Comparison of ENCODE assay signal across 8 cellular contexts in the genomic region with DNA sequence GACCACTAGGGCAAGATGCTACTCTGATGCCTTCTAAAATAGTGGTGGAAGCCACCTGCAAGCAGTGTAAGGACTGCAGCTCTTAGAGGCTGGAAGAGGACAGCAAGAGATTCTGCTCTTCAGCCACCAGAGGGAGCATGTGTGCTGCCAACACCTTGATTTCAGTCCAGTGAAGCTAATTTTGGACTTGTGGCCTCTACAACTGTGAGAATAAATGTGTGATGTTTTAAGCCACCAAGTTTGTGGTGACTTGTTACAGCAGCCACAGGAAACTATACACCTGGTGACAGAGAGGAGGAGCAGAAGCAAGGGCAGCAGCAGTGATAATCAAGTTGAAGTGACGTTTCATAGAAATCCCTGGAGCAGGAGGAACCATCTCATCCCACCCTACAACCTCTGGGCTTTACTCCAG. TPM values are rescaled to one million over a fixed set of nuclear protein-coding genes. Genes with fewer than 3 reads are reported as not detected.
DNase-seq lines count a peak whose midpoint lies in the region; ATAC-seq, FAIRE-seq and TF ChIP-seq lines count a peak whose summit lies in the region.

No MANE protein-coding gene starts in this region.

- H3K9me3 ChIP-seq in body of pancreas, result no peaks in the 10 kb centered on the region

- H3K27me3 ChIP-seq in body of pancreas, result no peaks in the 10 kb centered on the region

- peak; percentile 87 for FAIRE-seq in GM12891 (lab: Jason Lieb, UNC)

- DNase-seq in GM12891 (ENCODE audit: insufficient read length, low spot score) (peak; percentile 27), NCI-H1048 (lab: John Stamatoyannopoulos, UW) (peak; percentile 38), T-helper 1 cell (peak in 3 of 5 donors; percentile 12 to 60 (median 25)), body of pancreas (peak; percentile 41 to 59 (median 52)), iPS-NIHi7 (ENCODE audit: extremely low spot score) (peak; percentile 79)
- DNase-seq in stimulated activated CD4-positive, alpha-beta T cell treated with anti-CD3 and anti-CD28 coated beads, Interleukin-12 subunit alpha, Interleukin-12 subunit beta, amount 100 ng/mL, for 4 hours, result peak; percentile 20

- 95% methylated on average over 1 of the region's 1 CpG for WGBS in body of pancreas, 2 donors

- ATAC-seq in HG02642 (IDR thresholded peaks at IDR 0.05; ENCODE audit: poor library complexity, unreplicated experiment), result peak; percentile 94
- peak; percentile 77 for ATAC-seq in body of pancreas

- H3K27ac ChIP-seq in 22Rv1 (no peak overlapping the region), body of pancreas (no peak overlapping the region)

- no peak overlapping the region for H3K4me3 ChIP-seq in body of pancreas

- H3K36me3 ChIP-seq in body of pancreas (replicated peaks in 1 of 2; ENCODE audit: insufficient read depth in 1 of 2, low read depth in 2 of 2), result no peaks in the 10 kb centered on the region

- no peak for TF ChIP-seq POLR2A in GM12891 (IDR thresholded peaks at IDR 0.05; ENCODE audit: low read depth, low read length)
- no peak for TF ChIP-seq POLR2A in body of pancreas (IDR thresholded peaks at IDR 0.05)

- peak; percentile 89 for TF ChIP-seq CTCF in 22Rv1 (IDR thresholded peaks at IDR 0.05)
- TF ChIP-seq CTCF in body of pancreas (IDR thresholded peaks at IDR 0.05), result peak; percentile 55 to 84 (median 79)

- intact Hi-C loops in body of pancreas (cut with DNase I), result loop anchor here (10.0 kb wide), 1 partner anchor 382 kb away; no protein-coding TSS in a partner anchor

- H3K4me1 ChIP-seq in body of pancreas, result no peaks in the 10 kb centered on the region

TF ChIP-seq in GM12891, 5 proteins besides CTCF, POLR2A, EP300 and RAD21:
- no peak for TF ChIP-seq TAF1 (IDR thresholded peaks at IDR 0.05; ENCODE audit: low read depth, low read length)
- TF ChIP-seq POU2F2 (IDR thresholded peaks at IDR 0.05; ENCODE audit: low read depth, low read length), result no peak
- no peak for TF ChIP-seq PAX5 (IDR thresholded peaks at IDR 0.05; ENCODE audit: insufficient read depth, low read length, severe bottlenecking)
- TF ChIP-seq SPI1 (IDR thresholded peaks at IDR 0.05; ENCODE audit: low read depth, low read length), result no peak
- TF ChIP-seq POLR2AphosphoS5 (IDR thresholded peaks at IDR 0.05; ENCODE audit: low read depth, low read length), result no peak

RNA-seq across cellular contexts. Expression of a gene that starts 55.9 kb away (rescaled TPM):
- polyA plus RNA-seq in GM12891 (2012; ENCODE audit: low read depth, missing spikeins), result not detected
- total RNA-seq in body of pancreas, result not detected

Comparison
In these comparisons a context has a peak if more than half of its experiments do, and no peak if none do; other contexts are left out.
1. DNase-seq: peak in every context shown above with its lines; median percentile 79 in iPS-NIHi7; 52 in body of pancreas; 38 in NCI-H1048; 27 in GM12891; 25 in T-helper 1 cell; 20 in stimulated activated CD4-positive, alpha-beta T cell treated with anti-CD3 and anti-CD28 coated beads, Interleukin-12 subunit alpha, Interleukin-12 subunit beta, amount 100 ng/mL, for 4 hours.